Comparison of ENCODE assay signal across 9 cellular contexts in the genomic region with DNA sequence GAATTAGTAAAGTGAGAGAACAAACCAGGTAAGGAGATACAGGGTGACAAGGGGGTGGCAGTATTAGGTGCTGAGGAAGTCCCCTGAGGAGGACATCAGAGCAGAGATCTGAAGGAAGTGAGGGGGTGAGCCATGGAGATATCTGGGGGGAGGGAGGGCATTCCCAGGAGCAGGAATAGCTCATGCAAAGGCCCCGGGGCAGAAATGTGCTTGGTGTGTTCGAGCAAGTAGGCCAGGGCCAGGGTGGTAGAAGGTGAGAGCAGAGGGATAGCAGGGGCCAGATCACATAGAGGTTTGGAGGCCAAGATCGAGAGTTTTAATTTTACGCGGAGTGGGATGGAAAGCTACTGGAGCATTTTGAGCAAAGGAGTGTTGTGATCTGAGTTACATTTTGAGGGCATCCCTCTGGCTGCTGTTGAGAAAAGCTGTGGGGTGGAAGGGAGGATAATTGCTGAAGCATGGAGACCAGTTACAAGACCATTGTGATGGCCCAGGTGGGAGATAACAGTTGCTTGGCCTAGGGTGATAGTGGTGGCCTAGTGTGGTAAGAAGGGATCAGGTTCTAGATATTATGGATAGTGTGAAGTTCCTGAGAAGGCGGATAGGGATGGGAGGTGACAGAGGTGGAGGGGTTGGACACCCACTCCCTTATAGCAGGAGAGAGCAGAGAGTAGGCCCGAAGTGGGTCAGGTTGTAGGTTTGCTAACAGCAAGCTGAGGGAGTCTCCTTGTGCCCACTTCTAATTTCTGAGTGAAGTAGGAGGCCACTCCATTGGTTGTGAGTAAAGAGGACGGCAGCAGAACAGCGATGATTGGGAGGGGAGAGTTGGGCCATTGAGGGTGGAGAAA.
"Had no signal": no experiment of that assay in that cellular context is flagged by ENCODE, and none has a peak within 500 bp of the region (broad histone marks: within the 10 kb centered on the region; RNA-seq: fewer than 3 reads in every experiment).

No MANE protein-coding gene starts in this region.

- H3K4me3 ChIP-seq: skin epidermis, tibial artery had no signal

- H3K9me3 ChIP-seq: tibial artery had no signal

- H3K27ac ChIP-seq: skin epidermis had no signal

- H3K36me3 ChIP-seq: tibial artery had no signal

- H3K27me3 ChIP-seq: tibial artery had no signal

- DNase-seq: activated effector memory CD4-positive, alpha-beta T cell treated with anti-CD3 and anti-CD28 coated beads, Interleukin-2, amount 50 U/mL, for 16 hours; activated T-cell treated with anti-CD3 and anti-CD28 coated beads, Interleukin-2, amount 50 U/mL, for 24 hours; amygdala; effector CD4-positive, alpha-beta T cell; nephron progenitor cell; tibial artery had no signal

- ATAC-seq: activated CD4-positive, CD25-positive, alpha-beta regulatory T cell treated with anti-CD3 and anti-CD28 coated beads, Interleukin-2, amount 50 U/mL, for 24 hours; activated naive CD4-positive, alpha-beta T cell treated with anti-CD3 and anti-CD28 coated beads, Interleukin-2, amount 50 U/mL, for 72 hours had no signal
